9 cellular contexts compared by ENCODE assay signal in the genomic region with DNA sequence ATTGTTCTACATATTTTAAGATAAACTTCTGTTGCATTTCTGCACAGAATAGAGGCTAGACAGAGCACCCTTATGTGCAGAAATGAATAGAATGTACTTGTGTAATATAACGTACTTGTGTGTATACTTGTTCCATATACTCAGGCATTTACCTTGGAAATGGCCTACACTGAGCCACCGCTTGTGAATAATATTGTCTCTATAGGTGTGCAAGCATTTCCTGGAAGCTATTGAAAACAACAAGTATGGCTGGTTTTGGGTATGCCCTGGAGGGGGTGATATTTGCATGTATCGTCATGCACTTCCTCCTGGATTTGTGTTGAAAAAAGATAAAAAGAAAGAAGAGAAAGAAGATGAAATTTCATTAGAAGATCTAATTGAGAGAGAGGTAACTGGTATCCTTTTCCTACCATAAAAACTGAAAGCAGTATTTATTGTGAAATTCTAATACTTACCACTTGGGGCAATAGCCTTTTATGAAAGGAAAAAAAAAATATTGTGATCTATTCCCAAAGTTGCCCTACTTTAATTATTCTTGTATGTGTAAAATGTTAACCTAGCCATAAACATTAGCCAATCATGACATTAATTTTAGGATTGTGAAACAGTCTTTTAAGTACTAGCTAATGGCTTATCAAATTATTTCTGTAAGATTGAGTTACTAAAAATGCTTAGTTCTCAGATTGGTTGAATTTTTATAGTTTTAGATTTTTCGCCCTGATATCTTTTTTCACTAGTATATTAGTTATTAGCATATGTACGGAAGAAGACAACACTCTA. TPM values are rescaled to one million over a fixed set of nuclear protein-coding genes. Genes with fewer than 3 reads are reported as not detected.
A peak's percentile ranks its signal among the peaks of the same experiment; 100 is the strongest.
DNase-seq lines count a peak whose midpoint lies in the region; ATAC-seq and TF ChIP-seq lines count a peak whose summit lies in the region.
"Had no signal": no experiment of that assay in that cellular context is flagged by ENCODE, and none has a peak within 500 bp of the region (broad histone marks: within the 10 kb centered on the region; RNA-seq: fewer than 3 reads in every experiment).

No MANE protein-coding gene starts in this region.

- no peak for ATAC-seq in GM23338
- ATAC-seq in HG02840 (IDR thresholded peaks at IDR 0.05; ENCODE audit: low FRiP score, unreplicated experiment) = no peak

- no peak overlapping the region for H3K4me3 Mint-ChIP-seq in GM23338

- no peak overlapping the region for H3K4me3 ChIP-seq in GM23338
- no peak overlapping the region for H3K4me3 ChIP-seq in astrocyte of the cerebellum (ENCODE audit: low read depth, low read length)
- H3K4me3 ChIP-seq: BLaER1 treated with 17β-estradiol and CSF1 and Interleukin-3, amounts not matched to agents 10 nM and 100 nM had no signal

- no peak overlapping the region for H3K27ac ChIP-seq in GM23338 (ENCODE audit: low read depth)
- H3K27ac ChIP-seq: BLaER1 treated with 17β-estradiol and CSF1 and Interleukin-3, amounts not matched to agents 10 nM and 100 nM had no signal

- peaks cover 10% of the 10 kb centered on the region for H3K79me2 ChIP-seq in GM23338 (replicated peaks; ENCODE audit: insufficient read depth)

- no peaks in the 10 kb centered on the region for H3F3A ChIP-seq in GM23338 (replicated peaks; ENCODE audit: low read depth)

- no peak overlapping the region for H2AFZ ChIP-seq in GM23338

- 0 out of 2 replicates have a peak, but pooled peaks cover 4% of the 10 kb centered on the region for H3K4me1 ChIP-seq in GM23338 (ENCODE audit: insufficient read depth)
- H3K4me1 ChIP-seq: BLaER1 treated with 17β-estradiol and CSF1 and Interleukin-3, amounts not matched to agents 10 nM and 100 nM had no signal

- no peaks in the 10 kb centered on the region for H3K9me2 ChIP-seq in GM23338 (ENCODE audit: insufficient read depth)

- no peaks in the 10 kb centered on the region for H3K27me3 ChIP-seq in GM23338 (ENCODE audit: insufficient read depth)
- H3K27me3 ChIP-seq: BLaER1 treated with 17β-estradiol and CSF1 and Interleukin-3, amounts not matched to agents 10 nM and 100 nM had no signal

- peaks cover 74% of the 10 kb centered on the region for H3K36me3 Mint-ChIP-seq in GM23338 (ENCODE audit: low read depth)

- DNase-seq in NCI-H1092 treated with DMSO at 0.1 percent for 48 hours (lab: John Stamatoyannopoulos, UW) (peak; percentile 10), NCI-H1092 (lab: John Stamatoyannopoulos, UW) (no peak), GM23338 (ENCODE audit: low spot score) (peak; percentile 61), NCI-H2081 treated with DMSO at 0.1 percent for 48 hours (lab: John Stamatoyannopoulos, UW) (peak; percentile 32), astrocyte of the cerebellum (ENCODE audit: low read depth) (peak; percentile 18), left kidney (ENCODE audit: low read depth, low spot score) (peak; percentile 29)
- DNase-seq in stimulated activated CD4-positive, alpha-beta T cell treated with anti-CD3 and anti-CD28 coated beads, Interleukin-2, amount 100 ng/mL, for 24 hours = no peak

- peaks cover 2% of the 10 kb centered on the region; the same call in 2 of the 3 replicates for H3K4me1 Mint-ChIP-seq in GM23338

- no peaks in the 10 kb centered on the region for H3K9me3 Mint-ChIP-seq in GM23338

- peaks cover 9% of the 10 kb centered on the region for H4K20me1 ChIP-seq in GM23338 (replicated peaks; ENCODE audit: insufficient read depth)

- no peak overlapping the region for H3K27ac Mint-ChIP-seq in GM23338

- in situ Hi-C loops in astrocyte of the cerebellum (cut with HindIII; ENCODE audit: low sequenced_read_pairs) = loop anchor here (25.0 kb wide), 1 partner anchor 133 kb away; no protein-coding TSS in a partner anchor

- peaks cover 54% of the 10 kb centered on the region for H3K36me3 ChIP-seq in GM23338 (ENCODE audit: insufficient read depth)

- TF ChIP-seq CTCF in GM23338 (conservative IDR thresholded peaks at IDR 0.05; ENCODE audit: low read depth in 2 of 2) (peak in 1 of 2 experiments; percentile 75; a peak in 3 of 4 replicates), astrocyte of the cerebellum (IDR thresholded peaks at IDR 0.05; ENCODE audit: low read depth, low read length, missing control alignments) (peak; percentile 6)

- peaks cover 1% of the 10 kb centered on the region for H3K27me3 Mint-ChIP-seq in GM23338 (ENCODE audit: insufficient read depth, low read depth, poor library complexity)

- no peak overlapping the region for H3K4me2 ChIP-seq in GM23338
- H3K4me2 ChIP-seq: BLaER1 treated with 17β-estradiol and CSF1 and Interleukin-3, amounts not matched to agents 10 nM and 100 nM had no signal

TF ChIP-seq in GM23338, 12 proteins besides CTCF, POLR2A, EP300 and RAD21:
- TF ChIP-seq, protein P1, sequence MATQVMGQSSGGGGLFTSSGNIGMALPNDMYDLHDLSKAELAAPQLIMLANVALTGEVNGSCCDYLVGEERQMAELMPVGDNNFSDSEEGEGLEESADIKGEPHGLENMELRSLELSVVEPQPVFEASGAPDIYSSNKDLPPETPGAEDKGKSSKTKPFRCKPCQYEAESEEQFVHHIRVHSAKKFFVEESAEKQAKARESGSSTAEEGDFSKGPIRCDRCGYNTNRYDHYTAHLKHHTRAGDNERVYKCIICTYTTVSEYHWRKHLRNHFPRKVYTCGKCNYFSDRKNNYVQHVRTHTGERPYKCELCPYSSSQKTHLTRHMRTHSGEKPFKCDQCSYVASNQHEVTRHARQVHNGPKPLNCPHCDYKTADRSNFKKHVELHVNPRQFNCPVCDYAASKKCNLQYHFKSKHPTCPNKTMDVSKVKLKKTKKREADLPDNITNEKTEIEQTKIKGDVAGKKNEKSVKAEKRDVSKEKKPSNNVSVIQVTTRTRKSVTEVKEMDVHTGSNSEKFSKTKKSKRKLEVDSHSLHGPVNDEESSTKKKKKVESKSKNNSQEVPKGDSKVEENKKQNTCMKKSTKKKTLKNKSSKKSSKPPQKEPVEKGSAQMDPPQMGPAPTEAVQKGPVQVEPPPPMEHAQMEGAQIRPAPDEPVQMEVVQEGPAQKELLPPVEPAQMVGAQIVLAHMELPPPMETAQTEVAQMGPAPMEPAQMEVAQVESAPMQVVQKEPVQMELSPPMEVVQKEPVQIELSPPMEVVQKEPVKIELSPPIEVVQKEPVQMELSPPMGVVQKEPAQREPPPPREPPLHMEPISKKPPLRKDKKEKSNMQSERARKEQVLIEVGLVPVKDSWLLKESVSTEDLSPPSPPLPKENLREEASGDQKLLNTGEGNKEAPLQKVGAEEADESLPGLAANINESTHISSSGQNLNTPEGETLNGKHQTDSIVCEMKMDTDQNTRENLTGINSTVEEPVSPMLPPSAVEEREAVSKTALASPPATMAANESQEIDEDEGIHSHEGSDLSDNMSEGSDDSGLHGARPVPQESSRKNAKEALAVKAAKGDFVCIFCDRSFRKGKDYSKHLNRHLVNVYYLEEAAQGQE (IDR thresholded peaks at IDR 0.05; ENCODE audit: unreplicated experiment) = no peak
TF ChIP-seq in GM23338: peak in this region for 0.

RNA-seq across cellular contexts. Expression of a gene that starts 18.0 kb away (rescaled TPM):
- 75.0 and 75.6 TPM in 2 replicates for total RNA-seq in GM23338 (2014; rRNA removed; shearing (Covaris generic))
- 242 and 281 TPM in 2 replicates for polyA plus RNA-seq in GM23338 (2016; fragmentation: Nextera tagmentation; extraction: Ambion mirVana)

Comparison
In these comparisons a context has a peak if more than half of its experiments do, and no peak if none do; other contexts are left out.
1. DNase-seq: peak in NCI-H1092 treated with DMSO at 0.1 percent for 48 hours (single experiment), GM23338 (single experiment), NCI-H2081 treated with DMSO at 0.1 percent for 48 hours (single experiment), astrocyte of the cerebellum (single experiment) and left kidney (single experiment); none in NCI-H1092 (single experiment) and stimulated activated CD4-positive, alpha-beta T cell treated with anti-CD3 and anti-CD28 coated beads, Interleukin-2, amount 100 ng/mL, for 24 hours (0 of 2).